Comparison of ENCODE assay signal across 9 cellular contexts in genomic region chr1:26961826-26962225, GRCh38.
DNase-seq lines count a peak whose midpoint lies in the region; FAIRE-seq and TF ChIP-seq lines count a peak whose summit lies in the region.
"Had no signal": no experiment of that assay in that cellular context is flagged by ENCODE, and none has a peak within 500 bp of the region (broad histone marks: within the 10 kb centered on the region; RNA-seq: fewer than 3 reads in every experiment).

No MANE protein-coding gene starts in this region.

- no peak overlapping the region for H3K4me3 ChIP-seq in epithelial cell of esophagus (ENCODE audit: low read length)
- no peak overlapping the region for H3K4me3 ChIP-seq in skeletal muscle cell (ENCODE audit: low read depth, low read length)

- TF ChIP-seq CTCF in epithelial cell of esophagus (IDR thresholded peaks at IDR 0.05; ENCODE audit: insufficient read depth, low read depth, low read length, missing control alignments): no peak

- DNase-seq in GM04504 (ENCODE audit: low read depth): peak; percentile 68
- peak; percentile 38 for DNase-seq in RCC 7860 (ENCODE audit: low spot score)
- peak; percentile 89 for DNase-seq in epithelial cell of esophagus (ENCODE audit: low read depth)
- DNase-seq in skeletal muscle cell (ENCODE audit: low read depth): peak; percentile 90
- no peak for DNase-seq in stimulated activated CD4-positive, alpha-beta T cell treated with anti-CD3 and anti-CD28 coated beads, Interleukin-2, amount 100 ng/mL, for 24 hours
- no peak for DNase-seq in SHP77 (lab: John Stamatoyannopoulos, UW)
- no peak for DNase-seq in NCI-H1436 treated with DMSO at 0.1 percent for 48 hours (lab: John Stamatoyannopoulos, UW)
- DNase-seq: left ventricle myocardium superior had no signal

- FAIRE-seq in RCC 7860 (lab: Jason Lieb, UNC): no peak
- FAIRE-seq: TTC549 had no signal

Comparison
In these comparisons a context has a peak if more than half of its experiments do, and no peak if none do; other contexts are left out.
1. DNase-seq: peak in GM04504 (single experiment), RCC 7860 (single experiment), epithelial cell of esophagus (single experiment) and skeletal muscle cell (single experiment); none in stimulated activated CD4-positive, alpha-beta T cell treated with anti-CD3 and anti-CD28 coated beads, Interleukin-2, amount 100 ng/mL, for 24 hours (0 of 2), SHP77 (0 of 2) and NCI-H1436 treated with DMSO at 0.1 percent for 48 hours (single experiment).